14 cellular contexts compared by ENCODE assay signal in the genomic region with DNA sequence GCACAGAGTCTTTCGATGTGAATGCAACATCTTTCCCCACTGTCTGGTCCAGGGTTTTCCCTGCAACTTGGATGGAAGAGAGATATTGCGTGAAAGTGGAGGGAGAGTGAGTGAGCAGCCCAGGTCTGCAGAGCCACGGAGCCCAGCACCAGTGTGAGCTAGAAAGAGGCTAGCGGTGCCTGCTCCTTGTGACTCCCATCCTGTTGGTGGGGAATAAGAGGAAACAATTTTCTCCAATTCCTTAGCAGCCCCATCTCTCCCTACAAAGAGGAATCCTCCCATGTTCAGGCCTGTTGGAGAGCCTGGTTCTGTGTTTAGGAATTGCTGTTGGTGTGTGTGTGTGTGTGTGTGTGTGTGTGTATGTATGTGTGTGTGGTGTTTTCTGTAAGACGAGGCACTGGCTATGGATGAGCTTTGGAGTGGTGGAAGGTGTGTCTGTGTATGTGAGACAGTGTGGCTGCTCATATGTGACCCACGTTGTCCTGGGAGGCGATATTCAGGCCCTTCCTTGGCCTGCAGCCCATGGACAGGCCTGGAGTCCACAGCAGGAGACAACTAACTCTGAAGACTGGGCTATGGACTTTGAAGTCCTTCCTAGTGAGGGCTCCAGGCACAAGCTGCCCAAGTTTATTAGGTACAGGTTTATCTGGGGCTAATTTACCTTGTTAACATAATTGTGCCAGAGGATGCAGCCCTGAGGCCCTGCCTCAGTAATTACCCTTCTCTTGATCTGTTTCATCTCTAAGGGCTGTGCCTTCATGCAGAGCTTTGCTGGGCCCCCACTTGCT.
DNase-seq lines count a peak whose midpoint lies in the region; ATAC-seq and TF ChIP-seq lines count a peak whose summit lies in the region.
"Had no signal": no experiment of that assay in that cellular context is flagged by ENCODE, and none has a peak within 500 bp of the region (broad histone marks: within the 10 kb centered on the region; RNA-seq: fewer than 3 reads in every experiment).

No MANE protein-coding gene starts in this region.

- H3K27ac ChIP-seq in VCaP (peak overlapping the region; percentile 54), coronary artery (peak overlapping the region in 1 of 2 donors; percentile 65), stomach (peak overlapping the region; percentile 17 to 62 (median 47)), brain microvascular endothelial cell (no peak overlapping the region)
- H3K27ac ChIP-seq: parathyroid adenoma had no signal

- no peak for TF ChIP-seq CTCF in VCaP (conservative IDR thresholded peaks at IDR 0.05)
- TF ChIP-seq CTCF in coronary artery (IDR thresholded peaks at IDR 0.05) = no peak
- TF ChIP-seq CTCF in stomach (IDR thresholded peaks at IDR 0.05) = no peak
- no peak for TF ChIP-seq CTCF in brain microvascular endothelial cell (IDR thresholded peaks at IDR 0.05; ENCODE audit: low read depth, low read length, missing control alignments)

- no peaks in the 10 kb centered on the region for H3K27me3 ChIP-seq in stomach
- no peaks in the 10 kb centered on the region for H3K27me3 ChIP-seq in brain microvascular endothelial cell (replicated peaks)

- peak; percentile 11 for ATAC-seq in left lobe of liver
- no peak for ATAC-seq in GM21717 (IDR thresholded peaks at IDR 0.05; ENCODE audit: unreplicated experiment)
- ATAC-seq: CD8-positive, alpha-beta T cell had no signal

- H3K9me3 ChIP-seq in stomach = no peaks in the 10 kb centered on the region

- TF ChIP-seq EP300 in stomach (IDR thresholded peaks at IDR 0.05) = no peak

- DNase-seq in coronary artery (ENCODE audit: low spot score) = peak; percentile 61
- no peak for DNase-seq in left lobe of liver (ENCODE audit: low spot score)
- no peak for DNase-seq in stomach
- no peak for DNase-seq in activated naive CD4-positive, alpha-beta T cell treated with Interleukin-2 at 50 U/mL for 16 hours
- no peak for DNase-seq in brain microvascular endothelial cell
- DNase-seq: activated CD4-positive, alpha-beta T cell treated with anti-CD3 and anti-CD28 coated beads, Interleukin-2, amount 10 ng/mL, durations not matched to agents 7 days and 5 days; activated naive CD8-positive, alpha-beta T cell treated with anti-CD3 and anti-CD28 coated beads, Interleukin-2, amount 10 ng/mL, durations not matched to agents 7 days and 5 days; activated T-cell treated with anti-CD3 and anti-CD28 coated beads, Interleukin-2, amount 50 U/mL, for 4 hours; effector CD4-positive, alpha-beta T cell; NCI-H1417 treated with DMSO at 0.1 percent for 48 hours had no signal

- H3K4me3 ChIP-seq in coronary artery (no peak overlapping the region), stomach (no peak overlapping the region), brain microvascular endothelial cell (ENCODE audit: low read depth, low read length) (no peak overlapping the region)

- H3K4me1 ChIP-seq in stomach = peaks cover 17 to 36% (median 29%) of the 10 kb centered on the region in 4 donors
- H3K4me1 ChIP-seq: parathyroid adenoma had no signal

- in situ Hi-C loops in brain microvascular endothelial cell (cut with HindIII; ENCODE audit: low pct_ligation_motif_present, low sequenced_read_pairs) = no loop called here

- intact Hi-C loops in stomach (cut with DNase I; ENCODE audit: low total_unique reads) = no loop called here

- no peaks in the 10 kb centered on the region for H3K36me3 ChIP-seq in stomach
- H3K36me3 ChIP-seq in brain microvascular endothelial cell (replicated peaks) = no peaks in the 10 kb centered on the region

- 73 to 85% (median 82%) methylated on average over 7 of the region's 7 CpGs for whole genome bisulfite sequencing in stomach, 5 donors

- TF ChIP-seq POLR2A in stomach (IDR thresholded peaks at IDR 0.05) = no peak
